In the genomic region with DNA sequence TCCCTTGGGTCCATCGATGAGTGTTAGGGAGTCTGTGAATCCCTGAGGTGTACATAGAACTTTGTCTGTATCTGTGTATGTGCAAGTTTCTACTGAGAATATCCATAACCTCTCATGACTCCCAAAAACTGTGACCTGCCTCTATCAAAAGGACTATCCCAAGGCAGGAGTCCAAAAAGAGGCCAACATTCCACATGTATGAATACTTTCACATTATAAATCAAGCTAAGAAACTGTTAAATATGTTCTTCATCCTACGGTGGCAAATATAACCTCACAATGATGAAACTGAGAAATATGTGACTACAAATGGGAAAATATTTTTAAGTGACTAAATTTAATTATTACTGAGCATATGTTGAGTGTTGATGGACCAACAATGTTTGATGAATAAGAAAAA, we compare ENCODE assay signal across 23 cellular contexts. TPM values are rescaled to one million over a fixed set of nuclear protein-coding genes. Genes with fewer than 3 reads are reported as not detected.
"Had no signal": no experiment of that assay in that cellular context is flagged by ENCODE, and none has a peak within 500 bp of the region (broad histone marks: within the 10 kb centered on the region; RNA-seq: fewer than 3 reads in every experiment).

No MANE protein-coding gene starts in this region.

- H3K27ac Mint-ChIP-seq: naive thymus-derived CD8-positive, alpha-beta T cell; stimulated activated naive B cell treated with anti-CD40 and anti-IgM and Interleukin-4, amounts not matched to agents 10 μg/mL and 1 μg/mL and 100 μg/mL, for 72 hours; stimulated activated naive CD8-positive, alpha-beta T cell treated with anti-CD3 and anti-CD28 coated beads, Interleukin-15, amount 100 ng/mL, for 72 hours had no signal

- DNase-seq: dermis blood vessel endothelial cell; esophagus squamous epithelium; glutamatergic neuron; islet precursor cell; mammary epithelial cell; mucosa of descending colon; naive thymus-derived CD8-positive, alpha-beta T cell; psoas muscle; retina; stimulated activated CD4-positive, alpha-beta T cell treated with anti-CD3 and anti-CD28 coated beads, Interleukin-2, amount 100 ng/mL, for 24 hours; stimulated activated CD4-positive, alpha-beta T cell treated with anti-CD3 and anti-CD28 coated beads, Interleukin-4, amount 100 ng/mL, for 4 hours; stimulated activated naive B cell treated with anti-CD40 and anti-IgM and Interleukin-4, amounts not matched to agents 10 μg/mL and 1 μg/mL and 100 μg/mL, for 72 hours; stimulated activated naive CD8-positive, alpha-beta T cell treated with anti-CD3 and anti-CD28 coated beads, Interleukin-15, amount 100 ng/mL, for 72 hours; testis; upper lobe of right lung had no signal

- H3K36me3 Mint-ChIP-seq: naive thymus-derived CD8-positive, alpha-beta T cell; stimulated activated naive B cell treated with anti-CD40 and anti-IgM and Interleukin-4, amounts not matched to agents 10 μg/mL and 1 μg/mL and 100 μg/mL, for 72 hours had no signal

- H3K4me3 Mint-ChIP-seq: naive thymus-derived CD8-positive, alpha-beta T cell; stimulated activated naive B cell treated with anti-CD40 and anti-IgM and Interleukin-4, amounts not matched to agents 10 μg/mL and 1 μg/mL and 100 μg/mL, for 72 hours; stimulated activated naive CD8-positive, alpha-beta T cell treated with anti-CD3 and anti-CD28 coated beads, Interleukin-15, amount 100 ng/mL, for 72 hours had no signal

- ATAC-seq: gastroesophageal sphincter; left lobe of liver; mucosa of descending colon; naive thymus-derived CD8-positive, alpha-beta T cell; psoas muscle; sciatic nerve; stimulated activated naive B cell treated with anti-CD40 and anti-IgM and Interleukin-4, amounts not matched to agents 10 μg/mL and 1 μg/mL and 100 μg/mL, for 72 hours; stimulated activated naive CD8-positive, alpha-beta T cell treated with anti-CD3 and anti-CD28 coated beads, Interleukin-15, amount 100 ng/mL, for 72 hours; upper lobe of right lung had no signal

- H3K27me3 Mint-ChIP-seq: stimulated activated naive CD8-positive, alpha-beta T cell treated with anti-CD3 and anti-CD28 coated beads, Interleukin-15, amount 100 ng/mL, for 72 hours had no signal

- H3K4me3 ChIP-seq: esophagus squamous epithelium, gastroesophageal sphincter, mucosa of descending colon, psoas muscle, skin epidermis, testis, tibial nerve, upper lobe of right lung, vagina had no signal

- H3K4me1 ChIP-seq: esophagus squamous epithelium, gastroesophageal sphincter, psoas muscle, testis, tibial nerve, upper lobe of right lung had no signal

- H3K36me3 ChIP-seq: esophagus squamous epithelium, gastroesophageal sphincter, neutrophil, tibial nerve, upper lobe of right lung, vagina had no signal

- H3K9me3 Mint-ChIP-seq: naive thymus-derived CD8-positive, alpha-beta T cell; stimulated activated naive B cell treated with anti-CD40 and anti-IgM and Interleukin-4, amounts not matched to agents 10 μg/mL and 1 μg/mL and 100 μg/mL, for 72 hours had no signal

- H3K27ac ChIP-seq: esophagus squamous epithelium, gastroesophageal sphincter, neutrophil, psoas muscle, skin epidermis, testis, tibial nerve, upper lobe of right lung, vagina had no signal

- H3K27me3 ChIP-seq: esophagus squamous epithelium, gastroesophageal sphincter, neutrophil, testis, tibial nerve, upper lobe of right lung, vagina had no signal

- H3K9me3 ChIP-seq: esophagus squamous epithelium, gastroesophageal sphincter, mucosa of descending colon, neutrophil, psoas muscle, testis, tibial nerve, upper lobe of right lung, vagina had no signal

RNA-seq across cellular contexts. Expression of gene STX11, which starts 16.1 kb away (rescaled TPM):
- polyA plus RNA-seq: neural cell had no signal
